Comparison of ENCODE assay signal across 11 cellular contexts in genomic region chr12:93778306-93778705, GRCh38.
DNase-seq lines count a peak whose midpoint lies in the region; ATAC-seq lines count a peak whose summit lies in the region.
"Had no signal": no experiment of that assay in that cellular context is flagged by ENCODE, and none has a peak within 500 bp of the region (broad histone marks: within the 10 kb centered on the region; RNA-seq: fewer than 3 reads in every experiment).

No MANE protein-coding gene starts in this region.

- H3K27ac ChIP-seq in muscle layer of colon (ENCODE audit: low read depth, low read length) (peak overlapping the region; percentile 24), urinary bladder (ENCODE audit: low read depth) (peak overlapping the region; percentile 64)
- H3K27ac ChIP-seq: VCaP had no signal

- H3K36me3 ChIP-seq in endocrine pancreas (ENCODE audit: control insufficient read depth, insufficient read depth, low read length): no peaks in the 10 kb centered on the region
- no peaks in the 10 kb centered on the region for H3K36me3 ChIP-seq in muscle layer of colon (ENCODE audit: insufficient read depth, low read length)
- no peaks in the 10 kb centered on the region for H3K36me3 ChIP-seq in urinary bladder (ENCODE audit: insufficient read depth)

- no peak for DNase-seq in activated T-cell treated with anti-CD3 and anti-CD28 coated beads, Interleukin-2, amount 50 U/mL, for 72 hours
- DNase-seq in activated T-cell treated with anti-CD3 and anti-CD28 coated beads, Interleukin-2, amount 50 U/mL, for 4 hours: no peak
- DNase-seq in HPDE6-E6E7 (ENCODE audit: extremely low spot score): no peak
- no peak for DNase-seq in UCSD-AML1 (lab: John Stamatoyannopoulos, UW; ENCODE audit: unreplicated experiment)
- no peak for DNase-seq in NCI-H2227 treated with DMSO at 0.1 percent for 48 hours (lab: John Stamatoyannopoulos, UW)

- no peak overlapping the region for H3K9ac ChIP-seq in endocrine pancreas (ENCODE audit: control insufficient read depth, insufficient read depth, low read length)
- H3K9ac ChIP-seq in muscle layer of colon (ENCODE audit: low read length): no peak overlapping the region

- peaks cover 61% of the 10 kb centered on the region for H3K4me1 Mint-ChIP-seq in activated T-cell treated with anti-CD3 and anti-CD28 coated beads, Interleukin-2, amount 50 U/mL, for 72 hours (ENCODE audit: low read depth)
- peaks cover 45% of the 10 kb centered on the region for H3K4me1 Mint-ChIP-seq in activated T-cell treated with anti-CD3 and anti-CD28 coated beads, Interleukin-2, amount 50 U/mL, for 4 hours (ENCODE audit: low read depth)

- H3K4me3 ChIP-seq in endocrine pancreas (ENCODE audit: control insufficient read depth, insufficient read depth, low read length) (peak overlapping the region; percentile 63), muscle layer of colon (ENCODE audit: low read depth in 1 of 2, low read length in 2 of 2) (no peak overlapping the region), urinary bladder (ENCODE audit: low read depth, low read length) (no peak overlapping the region)
- H3K4me3 ChIP-seq: A549 had no signal

- H3K4me3 Mint-ChIP-seq in activated T-cell treated with anti-CD3 and anti-CD28 coated beads, Interleukin-2, amount 50 U/mL, for 72 hours: no peak overlapping the region
- no peak overlapping the region for H3K4me3 Mint-ChIP-seq in activated T-cell treated with anti-CD3 and anti-CD28 coated beads, Interleukin-2, amount 50 U/mL, for 4 hours
- H3K4me3 Mint-ChIP-seq: central memory CD8-positive, alpha-beta T cell had no signal

- H3K27me3 ChIP-seq in endocrine pancreas (ENCODE audit: control insufficient read depth, insufficient read depth, low read length): no peaks in the 10 kb centered on the region
- H3K27me3 ChIP-seq in muscle layer of colon (ENCODE audit: control insufficient read depth in 1 of 2, insufficient read depth in 2 of 2, low read length in 2 of 2): no peaks in the 10 kb centered on the region

- H3K9me3 Mint-ChIP-seq in activated T-cell treated with anti-CD3 and anti-CD28 coated beads, Interleukin-2, amount 50 U/mL, for 72 hours: peaks cover 4 to 8% of the 10 kb centered on the region in 2 donors
- peaks cover 6% of the 10 kb centered on the region for H3K9me3 Mint-ChIP-seq in activated T-cell treated with anti-CD3 and anti-CD28 coated beads, Interleukin-2, amount 50 U/mL, for 4 hours
- H3K9me3 Mint-ChIP-seq: central memory CD8-positive, alpha-beta T cell had no signal

- 15% methylated on average over 5 of the region's 5 CpGs for WGBS in urinary bladder

- H3K27me3 Mint-ChIP-seq in activated T-cell treated with anti-CD3 and anti-CD28 coated beads, Interleukin-2, amount 50 U/mL, for 72 hours (ENCODE audit: low read depth): no peaks in the 10 kb centered on the region
- H3K27me3 Mint-ChIP-seq in activated T-cell treated with anti-CD3 and anti-CD28 coated beads, Interleukin-2, amount 50 U/mL, for 4 hours (ENCODE audit: low read depth): no peaks in the 10 kb centered on the region
- H3K27me3 Mint-ChIP-seq: central memory CD8-positive, alpha-beta T cell had no signal

- peaks cover 8 to 23% of the 10 kb centered on the region in 2 donors for H3K36me3 Mint-ChIP-seq in activated T-cell treated with anti-CD3 and anti-CD28 coated beads, Interleukin-2, amount 50 U/mL, for 72 hours (ENCODE audit: insufficient read depth in 2 of 2)
- peaks cover 18% of the 10 kb centered on the region for H3K36me3 Mint-ChIP-seq in activated T-cell treated with anti-CD3 and anti-CD28 coated beads, Interleukin-2, amount 50 U/mL, for 4 hours (ENCODE audit: insufficient read depth)

- peaks cover 32% of the 10 kb centered on the region for H3K4me1 ChIP-seq in endocrine pancreas (ENCODE audit: control insufficient read depth, insufficient read depth, low read length)
- peaks cover 54% of the 10 kb centered on the region for H3K4me1 ChIP-seq in muscle layer of colon (ENCODE audit: insufficient read depth, low read length)
- H3K4me1 ChIP-seq in urinary bladder (ENCODE audit: insufficient read depth): no peaks in the 10 kb centered on the region

- no peaks in the 10 kb centered on the region for H3K9me3 ChIP-seq in endocrine pancreas (ENCODE audit: control insufficient read depth, low read length)
- H3K9me3 ChIP-seq in muscle layer of colon (ENCODE audit: low read length): no peaks in the 10 kb centered on the region
- H3K9me3 ChIP-seq: A549 had no signal

- peak overlapping the region; percentile 15 for H3K27ac Mint-ChIP-seq in activated T-cell treated with anti-CD3 and anti-CD28 coated beads, Interleukin-2, amount 50 U/mL, for 72 hours

- no peak for ATAC-seq in activated T-cell treated with anti-CD3 and anti-CD28 coated beads, Interleukin-2, amount 50 U/mL, for 72 hours (replicated peaks in 1 of 2)
- ATAC-seq in activated T-cell treated with anti-CD3 and anti-CD28 coated beads, Interleukin-2, amount 50 U/mL, for 4 hours: no peak
- ATAC-seq: A549 had no signal
